In the genomic region with DNA sequence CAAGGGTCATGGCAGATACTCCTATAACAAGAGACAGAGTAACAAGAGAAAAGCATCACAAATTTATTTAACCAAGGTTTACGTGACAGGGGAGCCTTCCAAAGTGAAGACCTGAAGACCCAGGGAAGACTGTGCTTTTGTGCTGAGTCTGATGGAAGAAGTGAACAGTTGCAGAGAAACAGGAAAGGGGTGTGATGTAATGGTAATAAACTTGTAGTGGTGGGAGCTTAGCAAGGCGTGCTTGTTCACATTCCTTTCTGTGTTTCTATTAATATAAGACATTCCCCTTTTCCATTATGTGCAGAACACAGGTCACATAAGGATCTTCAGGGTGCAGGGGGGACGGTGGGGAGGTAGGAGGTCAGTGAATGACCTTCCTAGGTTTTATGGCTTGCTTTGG, we compare ENCODE assay signal across 14 cellular contexts. TPM values are rescaled to one million over a fixed set of nuclear protein-coding genes. Genes with fewer than 3 reads are reported as not detected.
DNase-seq lines count a peak whose midpoint lies in the region; ATAC-seq and TF ChIP-seq lines count a peak whose summit lies in the region.
"Had no signal": no experiment of that assay in that cellular context is flagged by ENCODE, and none has a peak within 500 bp of the region (broad histone marks: within the 10 kb centered on the region; RNA-seq: fewer than 3 reads in every experiment).

No MANE protein-coding gene starts in this region.

- H3K27me3 Mint-ChIP-seq in activated T-cell treated with anti-CD3 and anti-CD28 coated beads, Interleukin-2, amount 50 U/mL, for 24 hours, result no peaks in the 10 kb centered on the region
- peaks cover 13 to 14% of the 10 kb centered on the region in 2 donors for H3K27me3 Mint-ChIP-seq in stimulated activated naive B cell treated with anti-CD40 and anti-IgM and Interleukin-4, amounts not matched to agents 10 μg/mL and 1 μg/mL and 100 μg/mL, for 72 hours

- peak overlapping the region; percentile 2 for H3K27ac Mint-ChIP-seq in activated T-cell treated with anti-CD3 and anti-CD28 coated beads, Interleukin-2, amount 50 U/mL, for 24 hours
- H3K27ac Mint-ChIP-seq in stimulated activated naive B cell treated with anti-CD40 and anti-IgM and Interleukin-4, amounts not matched to agents 10 μg/mL and 1 μg/mL and 100 μg/mL, for 72 hours, result peak overlapping the region; percentile 2

- ATAC-seq in stimulated activated naive B cell treated with anti-CD40 and anti-IgM and Interleukin-4, amounts not matched to agents 10 μg/mL and 1 μg/mL and 100 μg/mL, for 72 hours (replicated peaks), result no peak

- H3K27ac ChIP-seq in effector memory CD4-positive, alpha-beta T cell (ENCODE audit: insufficient read depth, low read length, poor library complexity, severe bottlenecking), result no peak overlapping the region
- H3K27ac ChIP-seq: tibial artery had no signal

- peaks cover 64% of the 10 kb centered on the region for H3K4me1 Mint-ChIP-seq in activated T-cell treated with anti-CD3 and anti-CD28 coated beads, Interleukin-2, amount 50 U/mL, for 24 hours (ENCODE audit: low read depth)
- H3K4me1 Mint-ChIP-seq in stimulated activated naive B cell treated with anti-CD40 and anti-IgM and Interleukin-4, amounts not matched to agents 10 μg/mL and 1 μg/mL and 100 μg/mL, for 72 hours, result peaks cover 31 to 48% of the 10 kb centered on the region in 2 donors

- H3K4me1 ChIP-seq in effector memory CD4-positive, alpha-beta T cell (ENCODE audit: control insufficient read depth, insufficient read depth, low read length, poor library complexity, severe bottlenecking), result peaks cover 14% of the 10 kb centered on the region
- H3K4me1 ChIP-seq: tibial artery had no signal

- H3K4me3 ChIP-seq in fibroblast of villous mesenchyme (ENCODE audit: low read depth, low read length), result no peak overlapping the region
- H3K4me3 ChIP-seq in effector memory CD4-positive, alpha-beta T cell (ENCODE audit: insufficient read depth, low read depth, low read length, poor library complexity, severe bottlenecking), result no peak overlapping the region
- H3K4me3 ChIP-seq: lung, tibial artery had no signal

- H3K9me3 Mint-ChIP-seq in activated T-cell treated with anti-CD3 and anti-CD28 coated beads, Interleukin-2, amount 50 U/mL, for 24 hours, result no peaks in the 10 kb centered on the region
- no peaks in the 10 kb centered on the region for H3K9me3 Mint-ChIP-seq in stimulated activated naive B cell treated with anti-CD40 and anti-IgM and Interleukin-4, amounts not matched to agents 10 μg/mL and 1 μg/mL and 100 μg/mL, for 72 hours

- H3K4me3 Mint-ChIP-seq in activated T-cell treated with anti-CD3 and anti-CD28 coated beads, Interleukin-2, amount 50 U/mL, for 24 hours, result no peak overlapping the region
- no peak overlapping the region for H3K4me3 Mint-ChIP-seq in stimulated activated naive B cell treated with anti-CD40 and anti-IgM and Interleukin-4, amounts not matched to agents 10 μg/mL and 1 μg/mL and 100 μg/mL, for 72 hours

- H3K9me3 ChIP-seq in effector memory CD4-positive, alpha-beta T cell (ENCODE audit: control insufficient read depth, low read length), result no peaks in the 10 kb centered on the region
- H3K9me3 ChIP-seq: tibial artery had no signal

- H3K36me3 Mint-ChIP-seq in activated T-cell treated with anti-CD3 and anti-CD28 coated beads, Interleukin-2, amount 50 U/mL, for 24 hours (ENCODE audit: low read depth), result no peaks in the 10 kb centered on the region
- peaks cover 0 to 5% of the 10 kb centered on the region in 2 donors for H3K36me3 Mint-ChIP-seq in stimulated activated naive B cell treated with anti-CD40 and anti-IgM and Interleukin-4, amounts not matched to agents 10 μg/mL and 1 μg/mL and 100 μg/mL, for 72 hours

- H3K36me3 ChIP-seq in effector memory CD4-positive, alpha-beta T cell (ENCODE audit: control insufficient read depth, insufficient read depth, low read length), result no peaks in the 10 kb centered on the region
- H3K36me3 ChIP-seq: tibial artery had no signal

- no peak for TF ChIP-seq CTCF in fibroblast of villous mesenchyme (IDR thresholded peaks at IDR 0.05; ENCODE audit: insufficient read depth, low read depth, low read length)

- no peak for DNase-seq in activated T-cell treated with anti-CD3 and anti-CD28 coated beads, Interleukin-2, amount 50 U/mL, for 24 hours
- DNase-seq in activated T-cell treated with anti-CD3 and anti-CD28 coated beads, Interleukin-2, amount 50 U/mL, for 48 hours, result no peak
- DNase-seq in NCI-H226 (peak; percentile 26), fibroblast of villous mesenchyme (ENCODE audit: low read depth) (peak; percentile 88), CD1c-positive myeloid dendritic cell (ENCODE audit: extremely low spot score) (no peak), NAMALWA (ENCODE audit: low spot score) (no peak)
- DNase-seq in stimulated activated naive B cell treated with anti-CD40 and anti-IgM and Interleukin-4, amounts not matched to agents 10 μg/mL and 1 μg/mL and 100 μg/mL, for 72 hours, result no peak
- no peak for DNase-seq in effector memory CD4-positive, alpha-beta T cell
- DNase-seq: head of caudate nucleus; NCI-H1930; nucleus accumbens; stimulated activated CD4-positive, alpha-beta T cell treated with anti-CD3 and anti-CD28 coated beads, Interleukin-12 subunit alpha, Interleukin-12 subunit beta, amount 100 ng/mL, for 4 hours; tibial artery had no signal

- H3K27me3 ChIP-seq in effector memory CD4-positive, alpha-beta T cell (replicated peaks; ENCODE audit: control insufficient read depth, insufficient read depth, low read length, poor library complexity, severe bottlenecking), result no peaks in the 10 kb centered on the region
- H3K27me3 ChIP-seq: tibial artery had no signal

RNA-seq across cellular contexts. Expression of gene C10orf67, which starts 25.5 kb away (rescaled TPM):
- total RNA-seq in fibroblast of villous mesenchyme, result under 0.01 TPM in 2 replicates

Comparison
In these comparisons a context has a peak if more than half of its experiments do, and no peak if none do; other contexts are left out.
1. DNase-seq: peak in NCI-H226 (single experiment) and fibroblast of villous mesenchyme (single experiment); none in activated T-cell treated with anti-CD3 and anti-CD28 coated beads, Interleukin-2, amount 50 U/mL, for 24 hours (single experiment), activated T-cell treated with anti-CD3 and anti-CD28 coated beads, Interleukin-2, amount 50 U/mL, for 48 hours (0 of 2), stimulated activated naive B cell treated with anti-CD40 and anti-IgM and Interleukin-4, amounts not matched to agents 10 μg/mL and 1 μg/mL and 100 μg/mL, for 72 hours (single experiment), CD1c-positive myeloid dendritic cell (single experiment), effector memory CD4-positive, alpha-beta T cell (0 of 3) and NAMALWA (single experiment).